23 cellular contexts compared by ENCODE assay signal in genomic region chr11:49893442-49893841, GRCh38. TPM values are rescaled to one million over a fixed set of nuclear protein-coding genes. Genes with fewer than 3 reads are reported as not detected.
"Had no signal": no experiment of that assay in that cellular context is flagged by ENCODE, and none has a peak within 500 bp of the region (broad histone marks: within the 10 kb centered on the region; RNA-seq: fewer than 3 reads in every experiment).

No MANE protein-coding gene starts in this region.

RNA-seq across cellular contexts. Expression of gene OR4C13, which starts 58.7 kb away (rescaled TPM):
- total RNA-seq: hepatocyte; kidney epithelial cell; left cardiac atrium; left colon; left lobe of liver; left lung; left ventricle myocardium inferior; left ventricle myocardium superior; liver; lower leg skin; lower lobe of right lung; lung; lung microvascular endothelial cell; mammary epithelial cell; mesenteric fat pad; mesothelial cell of epicardium; mononuclear cell; mucosa of descending colon; mucosa of gallbladder; myocyte; naive thymus-derived CD4-positive, alpha-beta T cell had no signal
- polyA plus RNA-seq: hepatocyte; immature natural killer cell; keratinocyte; liver; lung; mammary epithelial cell; naive thymus-derived CD4-positive, alpha-beta T cell had no signal
